16 cellular contexts compared by ENCODE assay signal in the genomic region with DNA sequence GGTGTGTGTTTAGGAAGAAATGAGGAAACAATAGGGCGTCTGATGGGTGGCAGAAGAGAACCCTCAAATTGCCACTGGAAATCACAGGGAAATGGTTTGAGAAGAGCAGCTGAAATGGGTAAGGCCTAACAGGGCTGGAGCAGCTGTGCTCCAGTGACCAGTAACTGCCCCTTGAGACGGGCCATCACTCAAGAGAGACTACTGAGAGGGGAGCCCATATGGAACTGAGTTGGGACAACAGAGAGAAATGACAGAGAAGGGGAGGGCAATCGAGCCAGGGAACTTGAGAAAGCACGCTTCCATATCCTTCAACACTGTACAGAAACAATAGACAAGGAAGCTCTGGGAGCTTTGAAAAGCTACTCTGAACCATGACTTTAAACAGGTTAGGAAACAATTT.
DNase-seq lines count a peak whose midpoint lies in the region; ATAC-seq and TF ChIP-seq lines count a peak whose summit lies in the region.
"Had no signal": no experiment of that assay in that cellular context is flagged by ENCODE, and none has a peak within 500 bp of the region (broad histone marks: within the 10 kb centered on the region; RNA-seq: fewer than 3 reads in every experiment).

No MANE protein-coding gene starts in this region.

- no peaks in the 10 kb centered on the region for H3K9me3 Mint-ChIP-seq in osteocyte (ENCODE audit: unreplicated experiment)
- H3K9me3 Mint-ChIP-seq: CD8-positive, alpha-beta T cell had no signal

- H3K27me3 ChIP-seq in body of pancreas = no peaks in the 10 kb centered on the region

- H3K9me3 ChIP-seq in body of pancreas = no peaks in the 10 kb centered on the region

- peaks cover 6% of the 10 kb centered on the region for H3K4me1 Mint-ChIP-seq in osteocyte (ENCODE audit: unreplicated experiment)
- H3K4me1 Mint-ChIP-seq: CD14-positive monocyte had no signal

- TF ChIP-seq POLR2A in body of pancreas (IDR thresholded peaks at IDR 0.05) = no peak

- no peaks in the 10 kb centered on the region for H3K4me1 ChIP-seq in body of pancreas

- 92% methylated on average over 4 of the region's 4 CpGs for WGBS in body of pancreas, 2 donors

- DNase-seq in cardiac septum (ENCODE audit: low spot score) (peak; percentile 35), Right ventricle myocardium inferior (ENCODE audit: missing footprints) (no peak), left kidney (ENCODE audit: low read depth, low spot score) (peak; percentile 66), osteocyte (ENCODE audit: extremely low spot score, unreplicated experiment) (peak; percentile 32), RPMI8226 (no peak), body of pancreas (no peak), hippocampal formation (lab: John Stamatoyannopoulos, UW) (no peak)
- DNase-seq: CD8-positive, alpha-beta T cell; COR-L47; DMS153; DMS79 treated with DMSO at 0.1 percent for 48 hours; EL; HCEC 1CT had no signal

- no peak for ATAC-seq in Right ventricle myocardium inferior
- no peak for ATAC-seq in body of pancreas
- no peak for ATAC-seq in HG03565 (IDR thresholded peaks at IDR 0.05; ENCODE audit: unreplicated experiment)
- ATAC-seq: CD8-positive, alpha-beta T cell had no signal

- TF ChIP-seq CTCF in osteocyte (IDR thresholded peaks at IDR 0.05) (no peak), body of pancreas (IDR thresholded peaks at IDR 0.05) (no peak)

- no peaks in the 10 kb centered on the region for H3K36me3 ChIP-seq in body of pancreas (replicated peaks in 1 of 2; ENCODE audit: insufficient read depth in 1 of 2, low read depth in 2 of 2)

- H3K27ac Mint-ChIP-seq in osteocyte (ENCODE audit: unreplicated experiment) = no peak overlapping the region
- H3K27ac Mint-ChIP-seq: CD14-positive monocyte; CD8-positive, alpha-beta T cell had no signal

- no peaks in the 10 kb centered on the region for H3K27me3 Mint-ChIP-seq in osteocyte (ENCODE audit: unreplicated experiment)

- H3K4me3 ChIP-seq in body of pancreas = no peak overlapping the region

- H3K36me3 Mint-ChIP-seq in osteocyte (ENCODE audit: unreplicated experiment) = peaks cover 29% of the 10 kb centered on the region
- H3K36me3 Mint-ChIP-seq: CD14-positive monocyte; CD8-positive, alpha-beta T cell had no signal

- intact Hi-C loops in cardiac septum (cut with DNase I) (loop anchor here (5.0 kb wide), 1 partner anchor 210 kb away; a partner anchor contains a TSS), Right ventricle myocardium inferior (cut with DNase I) (no loop called here), body of pancreas (cut with DNase I) (no loop called here)

- H3K27ac ChIP-seq in body of pancreas = no peak overlapping the region
- H3K27ac ChIP-seq: 22Rv1 had no signal

- H3K4me3 Mint-ChIP-seq in osteocyte (ENCODE audit: unreplicated experiment) = no peak overlapping the region
- H3K4me3 Mint-ChIP-seq: CD14-positive monocyte; CD8-positive, alpha-beta T cell had no signal

Comparison
In these comparisons a context has a peak if more than half of its experiments do, and no peak if none do; other contexts are left out.
1. DNase-seq: peak in cardiac septum (single experiment), left kidney (single experiment) and osteocyte (single experiment); none in Right ventricle myocardium inferior (single experiment), RPMI8226 (single experiment), body of pancreas (0 of 4) and hippocampal formation (0 of 2).